ENCODE assay signal across 15 cellular contexts in the genomic region with DNA sequence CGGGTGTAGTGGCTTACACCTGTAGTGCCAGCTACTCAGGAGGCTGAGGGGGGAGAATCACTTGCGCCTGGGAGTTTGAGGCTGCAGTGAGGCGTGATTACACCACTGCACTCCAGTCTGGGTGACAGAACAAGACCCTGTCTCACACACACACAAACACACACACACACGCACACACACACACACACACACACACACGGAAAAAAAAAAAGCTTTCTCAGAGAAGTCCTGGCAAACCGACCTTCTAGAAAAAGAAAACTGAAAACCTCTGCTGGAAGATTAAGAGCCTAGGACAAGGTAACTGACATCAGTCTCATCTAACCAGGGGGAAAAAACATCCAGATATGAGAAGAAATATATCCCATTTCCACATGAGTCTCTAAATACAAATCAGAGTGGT.
DNase-seq lines count a peak whose midpoint lies in the region; ATAC-seq, FAIRE-seq and TF ChIP-seq lines count a peak whose summit lies in the region.
"Had no signal": no experiment of that assay in that cellular context is flagged by ENCODE, and none has a peak within 500 bp of the region (broad histone marks: within the 10 kb centered on the region; RNA-seq: fewer than 3 reads in every experiment).

No MANE protein-coding gene starts in this region.

- H3K27ac Mint-ChIP-seq in H9 = peak overlapping the region in 2 of 3 experiments; percentile 80 to 86; a peak in 4 of 7 replicates
- peak overlapping the region; percentile 89 for H3K27ac Mint-ChIP-seq in nephron progenitor cell
- H3K27ac Mint-ChIP-seq: IgD-negative memory B cell had no signal

- H3K23me2 ChIP-seq in H9 (ENCODE audit: insufficient read length, low read depth, low read length, poor library complexity, severe bottlenecking) = no peaks in the 10 kb centered on the region

- H3K4me1 ChIP-seq in H9 (ENCODE audit: insufficient read depth, low read length) (no peaks in the 10 kb centered on the region), OCI-LY3 (ENCODE audit: low read length) (peaks cover 32% of the 10 kb centered on the region)
- H3K4me1 ChIP-seq: A549, BE2C had no signal

- H2BK120ac ChIP-seq in H9 (ENCODE audit: low read depth, low read length, poor library complexity, severe bottlenecking) = no peak overlapping the region

- H3K36me3 ChIP-seq in OCI-LY3 (replicated peaks; ENCODE audit: low read depth, low read length) = no peaks in the 10 kb centered on the region
- H3K36me3 ChIP-seq: BE2C had no signal

- DNase-seq in H9 (no peak), nephron progenitor cell (no peak), GM12892 (ENCODE audit: insufficient read length) (no peak)
- no peak for DNase-seq in central memory CD4-positive, alpha-beta T cell
- DNase-seq: BE2C; CD4-positive, alpha-beta memory T cell; DMS53; GF-D8; GM23248 had no signal

- no peaks in the 10 kb centered on the region for H3K27me3 ChIP-seq in H9 (ENCODE audit: insufficient read depth, low read length)
- no peaks in the 10 kb centered on the region for H3K27me3 ChIP-seq in OCI-LY3 (ENCODE audit: low read depth, low read length)
- H3K27me3 ChIP-seq: BE2C had no signal

- no peaks in the 10 kb centered on the region for H3K9me3 ChIP-seq in H9 (ENCODE audit: control insufficient read depth, low read depth, low read length)
- no peaks in the 10 kb centered on the region for H3K9me3 ChIP-seq in OCI-LY3 (ENCODE audit: insufficient read depth, low read length)
- H3K9me3 ChIP-seq: A549, BE2C had no signal

- H2BK5ac ChIP-seq in H9 (ENCODE audit: insufficient read length, low read length) = no peak overlapping the region

- H3K27ac ChIP-seq in H9 (ENCODE audit: insufficient read length, low read depth, low read length) (no peak overlapping the region), OCI-LY3 (ENCODE audit: low read length) (peak overlapping the region; percentile 99)
- H3K27ac ChIP-seq: A549, C4-2B, GM23248 had no signal

- H4K5ac ChIP-seq in H9 (ENCODE audit: insufficient read length, low read depth, low read length) = no peak overlapping the region

- peaks cover 0 to 5% of the 10 kb centered on the region in 2 experiments; a peak in 1 of 5 replicates for H3K9me3 Mint-ChIP-seq in H9
- H3K9me3 Mint-ChIP-seq in nephron progenitor cell = peaks cover 6% of the 10 kb centered on the region
- H3K9me3 Mint-ChIP-seq: CD4-positive, alpha-beta memory T cell; IgD-negative memory B cell had no signal

- H3K79me1 ChIP-seq in H9 (ENCODE audit: insufficient read depth, low read depth, low read length, poor library complexity, severe bottlenecking) = no peaks in the 10 kb centered on the region

- H3K9ac ChIP-seq in H9 (ENCODE audit: extremely low read depth, insufficient read length, low read length) = no peak overlapping the region
- peak overlapping the region; percentile 63; the same call in 1 of the 2 replicates for H3K9ac ChIP-seq in OCI-LY3 (ENCODE audit: low read length)
- H3K9ac ChIP-seq: GM23248 had no signal

- no peak overlapping the region for H4K8ac ChIP-seq in H9 (replicated peaks; ENCODE audit: insufficient read length, low read depth, low read length)

- TF ChIP-seq CTCF in H9 (conservative IDR thresholded peaks at IDR 0.05) (no peak), OCI-LY3 (IDR thresholded peaks at IDR 0.05; ENCODE audit: low read depth, low read length) (no peak), nephron progenitor cell (IDR thresholded peaks at IDR 0.05) (no peak)

- no peak overlapping the region for H3K14ac ChIP-seq in H9 (ENCODE audit: insufficient read depth, low read length)

- H3K4ac ChIP-seq in H9 (ENCODE audit: low read depth, low read length) = no peak overlapping the region

- H3K36me3 Mint-ChIP-seq in H9 (ENCODE audit: insufficient read depth in 1 of 3, low read depth in 3 of 3) (peaks cover 28 to 49% (median 34%) of the 10 kb centered on the region in 3 experiments), nephron progenitor cell (ENCODE audit: low read depth) (peaks cover 77% of the 10 kb centered on the region)
- H3K36me3 Mint-ChIP-seq: CD4-positive, alpha-beta memory T cell; IgD-negative memory B cell had no signal

- no peak overlapping the region for H3K4me3 ChIP-seq in OCI-LY3 (ENCODE audit: low read length)
- H3K4me3 ChIP-seq: A549, GM23248 had no signal

- no peak overlapping the region for H2BK15ac ChIP-seq in H9 (ENCODE audit: low read depth, low read length)

- no peak overlapping the region for H3T11ph ChIP-seq in H9 (ENCODE audit: low read length)

- TF ChIP-seq POLR2A in GM12892 (IDR thresholded peaks at IDR 0.05; ENCODE audit: low read depth, low read length) = no peak

- H3K4me3 Mint-ChIP-seq in H9 (no peak overlapping the region), nephron progenitor cell (no peak overlapping the region)
- H3K4me3 Mint-ChIP-seq: CD4-positive, alpha-beta memory T cell; IgD-negative memory B cell had no signal

- H2AFZ ChIP-seq in H9 (ENCODE audit: low read length) (no peak overlapping the region), OCI-LY3 (ENCODE audit: low read depth, low read length) (0 out of 2 replicates have a peak overlapping the region, but pooled peaks have one; percentile 60)
- H2AFZ ChIP-seq: GM23248 had no signal

- WGBS in H9 (ENCODE audit: extremely low coverage, insufficient read length, low lambda C conversion rate) = no CpG with 5 or more reads among the region's 6 CpGs

- H3K56ac ChIP-seq in H9 (ENCODE audit: insufficient read length, low read depth, low read length) = no peak overlapping the region

- H2BK20ac ChIP-seq in H9 (ENCODE audit: low read depth, low read length, poor library complexity, severe bottlenecking) = no peak overlapping the region

- H3K4me1 Mint-ChIP-seq in H9 = peaks cover 25 to 31% of the 10 kb centered on the region in 2 experiments
- H3K4me1 Mint-ChIP-seq in nephron progenitor cell = peaks cover 35% of the 10 kb centered on the region

- H3K27me3 Mint-ChIP-seq in H9 (ENCODE audit: low read depth) (no peaks in the 10 kb centered on the region), nephron progenitor cell (ENCODE audit: low read depth, poor library complexity) (no peaks in the 10 kb centered on the region)
- H3K27me3 Mint-ChIP-seq: CD4-positive, alpha-beta memory T cell; IgD-negative memory B cell had no signal

- no peak overlapping the region for H3K23ac ChIP-seq in H9 (ENCODE audit: insufficient read length, low read depth, low read length)

- H3K18ac ChIP-seq in H9 (ENCODE audit: insufficient read length, low read depth, low read length) = no peak overlapping the region

- FAIRE-seq in GM12892 (lab: Jason Lieb, UNC) = no peak
- FAIRE-seq: A549, H54 had no signal

- ATAC-seq in HG03432 (IDR thresholded peaks at IDR 0.05; ENCODE audit: unreplicated experiment) = no peak

- H2BK12ac ChIP-seq in H9 (ENCODE audit: insufficient read length, low read depth, low read length) = no peak overlapping the region

- H4K91ac ChIP-seq in H9 (ENCODE audit: insufficient read length, low read depth, low read length) = no peak overlapping the region

- H4K20me1 ChIP-seq in H9 (ENCODE audit: control insufficient read depth, insufficient read depth, insufficient read length) = no peaks in the 10 kb centered on the region
- no peaks in the 10 kb centered on the region for H4K20me1 ChIP-seq in OCI-LY3 (ENCODE audit: insufficient read depth, low read length)

- H2AK5ac ChIP-seq in H9 (ENCODE audit: insufficient read length, low read length) = no peak overlapping the region

- no peak overlapping the region for H3K4me2 ChIP-seq in H9 (ENCODE audit: insufficient read depth, insufficient read length, low read length)
- H3K4me2 ChIP-seq in OCI-LY3 (ENCODE audit: low read length) = peak overlapping the region; percentile 52
- H3K4me2 ChIP-seq: A549 had no signal

- H3K79me2 ChIP-seq in H9 (ENCODE audit: insufficient read depth, low read length) = no peaks in the 10 kb centered on the region
- no peaks in the 10 kb centered on the region for H3K79me2 ChIP-seq in OCI-LY3 (ENCODE audit: low read length)
